20 cellular contexts compared by ENCODE assay signal in genomic region chr10:74104996-74105395, GRCh38.
"Had no signal": no experiment of that assay in that cellular context is flagged by ENCODE, and none has a peak within 500 bp of the region (broad histone marks: within the 10 kb centered on the region; RNA-seq: fewer than 3 reads in every experiment).

No MANE protein-coding gene starts in this region.

- H3K4me3 ChIP-seq: coronary artery, heart left ventricle, lung, sigmoid colon, skin epidermis, thoracic aorta had no signal

- H3K27me3 ChIP-seq: heart left ventricle, neutrophil, sigmoid colon had no signal

- H3K9me3 ChIP-seq: heart left ventricle, neutrophil, sigmoid colon, thoracic aorta had no signal

- H3K27ac Mint-ChIP-seq: stimulated activated naive B cell treated with anti-CD40 and anti-IgM and Interleukin-4, amounts not matched to agents 10 μg/mL and 1 μg/mL and 100 μg/mL, for 72 hours; stimulated activated naive CD8-positive, alpha-beta T cell treated with anti-CD3 and anti-CD28 coated beads, Interleukin-15, amount 100 ng/mL, for 72 hours had no signal

- H3K4me1 Mint-ChIP-seq: stimulated activated naive CD8-positive, alpha-beta T cell treated with anti-CD3 and anti-CD28 coated beads, Interleukin-15, amount 100 ng/mL, for 72 hours had no signal

- DNase-seq: effector CD8-positive, alpha-beta T cell; foreskin melanocyte; heart left ventricle; hippocampal formation; left colon; left ventricle myocardium superior; mesendoderm; naive thymus-derived CD4-positive, alpha-beta T cell; nephron progenitor cell; sigmoid colon; stimulated activated CD4-positive, alpha-beta T cell treated with anti-CD3 and anti-CD28 coated beads, Interleukin-2, amount 100 ng/mL, for 24 hours; stimulated activated CD4-positive, alpha-beta T cell treated with anti-CD3 and anti-CD28 coated beads, Interleukin-4, amount 100 ng/mL, for 4 hours; stimulated activated naive B cell treated with anti-CD40 and anti-IgM and Interleukin-4, amounts not matched to agents 10 μg/mL and 1 μg/mL and 100 μg/mL, for 72 hours; stimulated activated naive CD8-positive, alpha-beta T cell treated with anti-CD3 and anti-CD28 coated beads, Interleukin-15, amount 100 ng/mL, for 72 hours; trophoblast cell had no signal

- H3K4me1 ChIP-seq: sigmoid colon had no signal

- ATAC-seq: heart left ventricle; left colon; left ventricle myocardium superior; naive thymus-derived CD4-positive, alpha-beta T cell; stimulated activated naive B cell treated with anti-CD40 and anti-IgM and Interleukin-4, amounts not matched to agents 10 μg/mL and 1 μg/mL and 100 μg/mL, for 72 hours; stimulated activated naive CD8-positive, alpha-beta T cell treated with anti-CD3 and anti-CD28 coated beads, Interleukin-15, amount 100 ng/mL, for 72 hours had no signal

- H3K9me3 Mint-ChIP-seq: naive thymus-derived CD4-positive, alpha-beta T cell; nephron progenitor cell; stimulated activated naive B cell treated with anti-CD40 and anti-IgM and Interleukin-4, amounts not matched to agents 10 μg/mL and 1 μg/mL and 100 μg/mL, for 72 hours; stimulated activated naive CD8-positive, alpha-beta T cell treated with anti-CD3 and anti-CD28 coated beads, Interleukin-15, amount 100 ng/mL, for 72 hours had no signal

- H3K27me3 Mint-ChIP-seq: naive thymus-derived CD4-positive, alpha-beta T cell; stimulated activated naive B cell treated with anti-CD40 and anti-IgM and Interleukin-4, amounts not matched to agents 10 μg/mL and 1 μg/mL and 100 μg/mL, for 72 hours; stimulated activated naive CD8-positive, alpha-beta T cell treated with anti-CD3 and anti-CD28 coated beads, Interleukin-15, amount 100 ng/mL, for 72 hours had no signal

- H3K27ac ChIP-seq: coronary artery, heart left ventricle, neutrophil, sigmoid colon, skin epidermis, thoracic aorta had no signal

- H3K4me3 Mint-ChIP-seq: naive thymus-derived CD4-positive, alpha-beta T cell; nephron progenitor cell; stimulated activated naive B cell treated with anti-CD40 and anti-IgM and Interleukin-4, amounts not matched to agents 10 μg/mL and 1 μg/mL and 100 μg/mL, for 72 hours; stimulated activated naive CD8-positive, alpha-beta T cell treated with anti-CD3 and anti-CD28 coated beads, Interleukin-15, amount 100 ng/mL, for 72 hours had no signal
